ENCODE assay signal across 8 cellular contexts in the genomic region with DNA sequence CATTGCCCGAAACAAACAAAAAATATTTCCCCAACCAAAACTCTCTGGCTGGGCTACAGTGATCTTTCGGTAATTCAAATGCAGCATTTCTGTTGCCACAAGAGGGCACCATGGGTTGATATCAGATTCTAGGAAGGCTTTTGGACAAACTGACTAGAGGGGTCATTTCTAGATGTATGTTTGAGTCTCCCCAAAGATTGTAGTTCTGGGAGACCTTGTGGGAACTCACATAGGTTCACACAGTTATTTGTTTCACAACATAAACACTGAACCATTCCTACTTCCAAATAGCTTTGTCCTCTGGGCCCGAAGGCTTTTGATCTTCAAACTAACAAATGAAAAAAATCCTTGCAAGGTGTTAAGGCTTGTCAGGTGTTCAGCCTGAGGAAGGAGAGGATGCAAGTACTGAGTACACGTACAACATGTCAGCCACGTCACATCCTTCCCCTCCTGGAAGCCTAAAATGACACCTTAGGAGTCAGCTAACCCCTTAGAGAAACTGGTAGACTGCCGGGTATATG. TPM values are rescaled to one million over a fixed set of nuclear protein-coding genes. Genes with fewer than 3 reads are reported as not detected.
A peak's percentile ranks its signal among the peaks of the same experiment; 100 is the strongest.
DNase-seq lines count a peak whose midpoint lies in the region; ATAC-seq and TF ChIP-seq lines count a peak whose summit lies in the region.

No MANE protein-coding gene starts in this region.

- H3K36me3 Mint-ChIP-seq in activated naive CD4-positive, alpha-beta T cell treated with anti-CD3 and anti-CD28 coated beads, Interleukin-2, amount 10 ng/mL, durations not matched to agents 7 days and 5 days, result peaks cover 67% of the 10 kb centered on the region

- CTCF ChIA-PET in OCI-LY7 (lab: Charles Lee; ENCODE audit: unreplicated experiment), result interaction anchor here (1.2 to 2.5 kb wide), 3 partner anchors 34 to 72 kb away, joined by 4 to 10 read pairs (median 4); no protein-coding TSS in a partner anchor
- CTCF ChIA-PET in activated naive CD4-positive, alpha-beta T cell treated with anti-CD3 and anti-CD28 coated beads, Interleukin-2, amount 10 ng/mL, durations not matched to agents 7 days and 5 days (lab: Charles Lee), result interaction anchor here (0.7 to 2.9 kb wide), 15 partner anchors 14 to 389 kb away, joined by 3 to 26 read pairs (median 4); partner anchors contain the start of gene IL2RA

- no peaks in the 10 kb centered on the region for H3K9me3 ChIP-seq in OCI-LY7 (ENCODE audit: low read length)
- H3K9me3 ChIP-seq in psoas muscle, result no peaks in the 10 kb centered on the region

- no peaks in the 10 kb centered on the region for H3K79me2 ChIP-seq in OCI-LY7 (ENCODE audit: insufficient read depth, low read depth, low read length)

- H4K20me1 ChIP-seq in OCI-LY7 (ENCODE audit: insufficient read depth, low read length), result no peaks in the 10 kb centered on the region

- peaks cover 23% of the 10 kb centered on the region for H3K36me3 ChIP-seq in OCI-LY7 (ENCODE audit: insufficient read depth, low read length)
- no peaks in the 10 kb centered on the region for H3K36me3 ChIP-seq in psoas muscle (ENCODE audit: insufficient read depth in 1 of 2, low read depth in 1 of 2)

- no peaks in the 10 kb centered on the region for H3K9me2 ChIP-seq in OCI-LY7 (ENCODE audit: insufficient read depth, low read length)

- H3K9me3 Mint-ChIP-seq in activated naive CD4-positive, alpha-beta T cell treated with anti-CD3 and anti-CD28 coated beads, Interleukin-2, amount 10 ng/mL, durations not matched to agents 7 days and 5 days, result no peaks in the 10 kb centered on the region

- peaks cover 0 to 5% (median 0%) of the 10 kb centered on the region in 3 donors for H3K27me3 ChIP-seq in psoas muscle (ENCODE audit: insufficient read depth in 3 of 3, low read length in 2 of 3)

- H3K27ac Mint-ChIP-seq in activated naive CD4-positive, alpha-beta T cell treated with anti-CD3 and anti-CD28 coated beads, Interleukin-2, amount 10 ng/mL, durations not matched to agents 7 days and 5 days, result peak overlapping the region; percentile 99

- H3K4me2 ChIP-seq in OCI-LY7 (ENCODE audit: low read length), result peak overlapping the region; percentile 61

- in situ Hi-C loops in G401 (cut with HindIII; ENCODE audit: low sequenced_read_pairs), result no loop called here

- TF ChIP-seq CTCF in HFF-Myc (IDR thresholded peaks at IDR 0.05; ENCODE audit: low read depth, low read length, missing control alignments) (peak; percentile 72), OCI-LY7 (conservative IDR thresholded peaks at IDR 0.05; ENCODE audit: low read length) (peak; percentile 99), psoas muscle (IDR thresholded peaks at IDR 0.05) (peak; percentile 77)

- BruUV-seq in OCI-LY7 (replicated peaks; lab: Mats Ljungman, UMichigan), result no TSS peak

- peak overlapping the region; percentile 51; the same call in 1 of the 2 replicates for H2AFZ ChIP-seq in OCI-LY7 (ENCODE audit: low read length)

- H3K4me3 ChIP-seq in HFF-Myc (replicated peaks; ENCODE audit: low read depth, low read length), result no peak overlapping the region
- H3K4me3 ChIP-seq in OCI-LY7 (ENCODE audit: low read depth, low read length, poor library complexity, severe bottlenecking), result peak overlapping the region; percentile 4
- no peak overlapping the region for H3K4me3 ChIP-seq in psoas muscle

- H3K4me1 ChIP-seq in OCI-LY7 (ENCODE audit: insufficient read depth, low read length, poor library complexity, severe bottlenecking) (peaks cover 19% of the 10 kb centered on the region), psoas muscle (no peaks in the 10 kb centered on the region)

- peaks cover 43% of the 10 kb centered on the region for H3K4me1 Mint-ChIP-seq in activated naive CD4-positive, alpha-beta T cell treated with anti-CD3 and anti-CD28 coated beads, Interleukin-2, amount 10 ng/mL, durations not matched to agents 7 days and 5 days

- intact Hi-C loops in OCI-LY7 (cut with micrococcal nuclease; ENCODE audit: unreplicated experiment), result loop anchor here (1.0 to 10.0 kb wide), 4 partner anchors 36 to 390 kb away; no protein-coding TSS in a partner anchor
- intact Hi-C loops in head of caudate nucleus (cut with DNase I), result loop anchor here (10.0 kb wide), 1 partner anchor 70 kb away; the partner anchor contains the start of gene RBM17
- intact Hi-C loops in psoas muscle (cut with DNase I), result loop anchor here in 1 of 2 donors (2.0 kb wide), 1 partner anchor 386 kb away; no protein-coding TSS in a partner anchor

- POLR2A ChIA-PET in OCI-LY7 (lab: Charles Lee), result interaction anchor here (0.5 to 1.8 kb wide), 11 partner anchors 24 to 338 kb away, joined by 3 to 6 read pairs (median 3); partner anchors contain the start of gene PFKFB3

- ATAC-seq in psoas muscle (peak in 3 of 4 donors; percentile 59 to 79 (median 63)), GM21526 (IDR thresholded peaks at IDR 0.05; ENCODE audit: low FRiP score, unreplicated experiment) (no peak), HG02623 (IDR thresholded peaks at IDR 0.05; ENCODE audit: unreplicated experiment) (no peak)

- peak; percentile 25 for DNase-seq in G401 (ENCODE audit: low spot score)
- peak; percentile 27 for DNase-seq in HFF-Myc (ENCODE audit: extremely low read depth, low read depth)
- DNase-seq in OCI-LY7 (ENCODE audit: low spot score), result peak; percentile 86
- peak; percentile 77 for DNase-seq in activated naive CD4-positive, alpha-beta T cell treated with anti-CD3 and anti-CD28 coated beads, Interleukin-2, amount 10 ng/mL, durations not matched to agents 7 days and 5 days
- peak in 36 of 42 donors; percentile 8 to 86 (median 59) for DNase-seq in head of caudate nucleus
- peak in 1 of 2 donors; percentile 35 for DNase-seq in psoas muscle

- peak overlapping the region; percentile 68 for H3K27ac ChIP-seq in OCI-LY7 (ENCODE audit: low read depth, low read length, poor library complexity, severe bottlenecking)
- H3K27ac ChIP-seq in psoas muscle, result no peak overlapping the region

- H3K4me3 Mint-ChIP-seq in activated naive CD4-positive, alpha-beta T cell treated with anti-CD3 and anti-CD28 coated beads, Interleukin-2, amount 10 ng/mL, durations not matched to agents 7 days and 5 days, result peak overlapping the region; percentile 30

- no peaks in the 10 kb centered on the region for H3K27me3 Mint-ChIP-seq in activated naive CD4-positive, alpha-beta T cell treated with anti-CD3 and anti-CD28 coated beads, Interleukin-2, amount 10 ng/mL, durations not matched to agents 7 days and 5 days

- 50 to 53% (median 50%) methylated on average over 6 of the region's 6 CpGs for WGBS in psoas muscle, 3 donors

RNA-seq across cellular contexts. Expression of gene IL15RA, which starts 37.0 kb away (rescaled TPM):
- total RNA-seq in G401 (2014; rRNA removed; shearing (Covaris generic)), result 0.98 TPM in 1 of 2 replicates, not detected in the other
- total RNA-seq in OCI-LY7 (2014; rRNA removed; shearing (Covaris generic)), result 5.5 and 14.5 TPM in 2 replicates
- total RNA-seq in OCI-LY7 (2022), result 5.9 and 7.6 TPM in 2 replicates
- total RNA-seq in psoas muscle, result 10 to 100 TPM in 1 of 4 donors, 1 to 10 TPM in 3; 7.9 to 10.9 (median 9.5) TPM
- 10 to 100 TPM in 2 of 3 donors, 1 to 10 TPM in 1; 8.9 to 13.1 (median 11.2) TPM for polyA plus RNA-seq in psoas muscle

RNA-seq across cellular contexts. Expression of gene IL2RA, which starts 47.9 kb away (rescaled TPM):
- total RNA-seq in G401 (2014; rRNA removed; shearing (Covaris generic)), result not detected in 2 replicates
- 24.0 and 24.3 TPM in 2 replicates for total RNA-seq in OCI-LY7 (2014; rRNA removed; shearing (Covaris generic))
- total RNA-seq in OCI-LY7 (2022) (22.3 and 27.5 TPM in 2 replicates), psoas muscle (1 to 10 TPM in 1 of 4 donors, under 1 TPM in 3; 0.13 to 1.8 (median 0.73) TPM)
- under 1 TPM; 0.08 to 0.20 (median 0.12) TPM for polyA plus RNA-seq in psoas muscle

Comparison
In these comparisons a context has a peak if more than half of its experiments do, and no peak if none do; other contexts are left out.
1. ATAC-seq: peak in psoas muscle (3 of 4); none in GM21526 (single experiment) and HG02623 (single experiment).
2. RNA of gene IL2RA, which starts 47.9 kb away (total RNA-seq): 22.3 to 27.5 TPM in OCI-LY7; 0.13 to 1.8 TPM in psoas muscle and not detected in G401; every median in the first group is over 4 times any median in the second.
3. Peak in every context shown above with its lines, with median percentiles within 50 percentile points of each other: CTCF ChIP-seq.